ENCODE assay signal across 35 cellular contexts in genomic region chr9:78049484-78049883, GRCh38.
"Had no signal": no experiment of that assay in that cellular context is flagged by ENCODE, and none has a peak within 500 bp of the region (broad histone marks: within the 10 kb centered on the region; RNA-seq: fewer than 3 reads in every experiment).

No MANE protein-coding gene starts in this region.

- H3K9me3 ChIP-seq: adrenal gland, ascending aorta, body of pancreas, breast epithelium had no signal

- DNase-seq: activated effector memory CD4-positive, alpha-beta T cell treated with anti-CD3 and anti-CD28 coated beads, Interleukin-2, amount 50 U/mL, for 16 hours; activated effector memory CD4-positive, alpha-beta T cell treated with Interleukin-2 at 50 U/mL for 16 hours; activated gamma-delta T cell; activated gamma-delta T cell treated with Interleukin-2 at 50 U/mL for 16 hours; activated naive CD4-positive, alpha-beta T cell; activated naive CD4-positive, alpha-beta T cell treated with anti-CD3 and anti-CD28 coated beads for 36 hours; activated naive CD4-positive, alpha-beta T cell treated with anti-CD3 and anti-CD28 coated beads, Interleukin-2, amount 10 ng/mL, durations not matched to agents 7 days and 5 days; activated naive CD4-positive, alpha-beta T cell treated with anti-CD3 and anti-CD28 coated beads, Interleukin-2, amount 50 U/mL, for 16 hours; activated naive CD4-positive, alpha-beta T cell treated with Interleukin-2 at 50 U/mL for 16 hours; activated naive CD8-positive, alpha-beta T cell treated with anti-CD3 and anti-CD28 coated beads for 36 hours; activated naive CD8-positive, alpha-beta T cell treated with anti-CD3 and anti-CD28 coated beads, Interleukin-2, amount 10 ng/mL, durations not matched to agents 7 days and 5 days; activated naive CD8-positive, alpha-beta T cell treated with anti-CD3 and anti-CD28 coated beads, Interleukin-2, amount 50 U/mL, for 24 hours; activated T-cell treated with anti-CD3 and anti-CD28 coated beads for 4 hours; activated T-cell treated with anti-CD3 and anti-CD28 coated beads, Interleukin-2, amount 50 U/mL, for 1 hour; activated T-cell treated with anti-CD3 and anti-CD28 coated beads, Interleukin-2, amount 50 U/mL, for 24 hours; activated T-cell treated with anti-CD3 and anti-CD28 coated beads, Interleukin-2, amount 50 U/mL, for 4 hours; activated T-cell treated with anti-CD3 and anti-CD28 coated beads, Interleukin-2, amount 50 U/mL, for 48 hours; activated T-cell treated with anti-CD3 and anti-CD28 coated beads, Interleukin-2, amount 50 U/mL, for 72 hours; adrenal gland; amniotic stem cell; amygdala; anterior cingulate cortex; aorta; body of pancreas; brain microvascular endothelial cell; caudate nucleus; central memory CD4-positive, alpha-beta T cell; cerebellar nuclear complex had no signal

- ATAC-seq: activated naive CD4-positive, alpha-beta T cell treated with anti-CD3 and anti-CD28 coated beads, Interleukin-2, amount 50 U/mL, for 72 hours; activated naive CD8-positive, alpha-beta T cell treated with anti-CD3 and anti-CD28 coated beads, Interleukin-2, amount 50 U/mL, for 24 hours; activated T-cell treated with anti-CD3 and anti-CD28 coated beads, Interleukin-2, amount 50 U/mL, for 4 hours; activated T-cell treated with anti-CD3 and anti-CD28 coated beads, Interleukin-2, amount 50 U/mL, for 72 hours; activated T-helper 17 cell treated with anti-CD3 and anti-CD28 coated beads, Interleukin-2, amount 50 U/mL, for 72 hours; body of pancreas had no signal

- FAIRE-seq: astrocyte, bronchial epithelial cell had no signal

- H3K4me1 ChIP-seq: adrenal gland, ascending aorta, body of pancreas, breast epithelium had no signal

- H3K36me3 ChIP-seq: adrenal gland, ascending aorta, brain microvascular endothelial cell, breast epithelium, cardiac muscle cell had no signal

- H3K4me3 ChIP-seq: adrenal gland, ascending aorta, body of pancreas, breast epithelium, cardiac muscle cell had no signal
